Comparison of ENCODE assay signal across 2 cellular contexts in genomic region chr1:101191049-101191448, GRCh38.
TF ChIP-seq lines count a peak whose summit lies in the region.

No MANE protein-coding gene starts in this region.

TF ChIP-seq in GM23338, 12 proteins besides CTCF, POLR2A, EP300 and RAD21 (continued from another document):
- no peak for TF ChIP-seq REST (IDR thresholded peaks at IDR 0.05; ENCODE audit: unreplicated experiment)
- TF ChIP-seq ZNF114 (CRISPR knock-in tag; IDR thresholded peaks at IDR 0.05): no peak
- no peak for TF ChIP-seq JUNB (IDR thresholded peaks at IDR 0.05; ENCODE audit: unreplicated experiment)
- no peak for TF ChIP-seq POLR2AphosphoS5 (IDR thresholded peaks at IDR 0.05; ENCODE audit: low read depth)
- no peak for TF ChIP-seq CREB1 (CRISPR knock-in tag; IDR thresholded peaks at IDR 0.05; ENCODE audit: low read depth)

TF ChIP-seq in SK-N-SH, 30 proteins besides CTCF, POLR2A, EP300 and RAD21 (continued from another document):
- TF ChIP-seq ZBTB33 (IDR thresholded peaks at IDR 0.05; ENCODE audit: borderline replicate concordance, low read depth) (no peak), EZH2phosphoT487 (IDR thresholded peaks at IDR 0.05; ENCODE audit: borderline replicate concordance, low read depth) (no peak), SMC3 (IDR thresholded peaks at IDR 0.05; ENCODE audit: low read depth, low read length) (no peak), ELF1 (IDR thresholded peaks at IDR 0.05) (no peak), FOXJ3 (CRISPR knock-in tag; IDR thresholded peaks at IDR 0.05) (no peak), RXRA (IDR thresholded peaks at IDR 0.05; ENCODE audit: borderline replicate concordance, low read depth) (no peak), TEAD4 (IDR thresholded peaks at IDR 0.05; ENCODE audit: borderline replicate concordance, insufficient read depth) (no peak), NRF1 (IDR thresholded peaks at IDR 0.05; ENCODE audit: low read depth, low read length) (no peak), JUND (IDR thresholded peaks at IDR 0.05) (no peak), IRF3 (IDR thresholded peaks at IDR 0.05; ENCODE audit: low read depth, low read length) (no peak)
